Comparison of ENCODE assay signal across 15 cellular contexts in the genomic region with DNA sequence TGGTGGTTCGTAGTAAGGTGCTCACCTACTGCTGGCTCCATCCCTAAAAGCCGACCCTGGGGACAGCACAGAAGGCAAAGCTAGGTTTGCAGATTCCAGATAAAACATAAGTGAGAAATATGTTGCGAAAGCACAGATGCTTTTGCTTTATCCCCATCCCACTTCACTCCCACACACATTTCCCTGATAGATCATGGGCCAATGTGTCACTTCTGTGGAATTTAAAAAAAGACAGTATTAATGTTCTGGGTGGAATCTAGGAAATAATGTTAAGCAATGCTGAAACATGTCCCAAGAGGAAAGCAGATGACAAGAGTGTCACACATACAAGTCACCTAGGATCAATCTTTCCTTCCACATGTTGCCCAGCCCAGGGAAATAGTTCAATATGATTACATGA.
DNase-seq lines count a peak whose midpoint lies in the region; ATAC-seq and TF ChIP-seq lines count a peak whose summit lies in the region.
"Had no signal": no experiment of that assay in that cellular context is flagged by ENCODE, and none has a peak within 500 bp of the region (broad histone marks: within the 10 kb centered on the region; RNA-seq: fewer than 3 reads in every experiment).

No MANE protein-coding gene starts in this region.

- TF ChIP-seq CTCF in heart left ventricle (IDR thresholded peaks at IDR 0.05) = no peak
- no peak for TF ChIP-seq CTCF in left ventricle myocardium inferior (IDR thresholded peaks at IDR 0.05; ENCODE audit: borderline replicate concordance)
- no peak for TF ChIP-seq CTCF in astrocyte of the spinal cord (IDR thresholded peaks at IDR 0.05; ENCODE audit: low read depth, low read length)
- TF ChIP-seq CTCF in heart right ventricle (IDR thresholded peaks at IDR 0.05) = no peak

- H3K27ac ChIP-seq in heart left ventricle = no peak overlapping the region
- no peak overlapping the region for H3K27ac ChIP-seq in left ventricle myocardium inferior (replicated peaks)
- no peak overlapping the region for H3K27ac ChIP-seq in heart right ventricle
- H3K27ac ChIP-seq: A549, tibial artery had no signal

- H3K9me3 ChIP-seq in heart left ventricle (no peaks in the 10 kb centered on the region), left ventricle myocardium inferior (replicated peaks) (peaks cover 4% of the 10 kb centered on the region), heart right ventricle (peaks cover 0 to 10% (median 0%) of the 10 kb centered on the region in 11 donors)
- H3K9me3 ChIP-seq: A549 had no signal

- TF ChIP-seq POLR2A in heart left ventricle (IDR thresholded peaks at IDR 0.05) = no peak

- ATAC-seq in heart left ventricle (peak in 3 of 4 donors; percentile 36 to 71 (median 36)), heart right ventricle (peak in 5 of 8 donors; percentile 25 to 82 (median 53))
- ATAC-seq: A549; activated CD4-positive, alpha-beta T cell treated with anti-CD3 and anti-CD28 coated beads for 36 hours had no signal

- H3K36me3 ChIP-seq in heart left ventricle (no peaks in the 10 kb centered on the region), left ventricle myocardium inferior (no peaks in the 10 kb centered on the region), heart right ventricle (no peaks in the 10 kb centered on the region)
- H3K36me3 ChIP-seq: tibial artery had no signal

- intact Hi-C loops in heart left ventricle (cut with DNase I) = no loop called here
- intact Hi-C loops in left ventricle myocardium inferior (cut with micrococcal nuclease) = no loop called here
- intact Hi-C loops in heart right ventricle (cut with DNase I) = no loop called here

- peaks cover 0 to 10% (median 0%) of the 10 kb centered on the region in 12 donors for H3K4me1 ChIP-seq in heart left ventricle
- peaks cover 8% of the 10 kb centered on the region for H3K4me1 ChIP-seq in left ventricle myocardium inferior
- peaks cover 0 to 14% (median 0%) of the 10 kb centered on the region in 9 donors for H3K4me1 ChIP-seq in heart right ventricle

- in situ Hi-C loops in astrocyte of the spinal cord (cut with HindIII; ENCODE audit: low sequenced_read_pairs) = no loop called here

- H3K27me3 ChIP-seq in heart left ventricle (no peaks in the 10 kb centered on the region), left ventricle myocardium inferior (ENCODE audit: low read depth) (no peaks in the 10 kb centered on the region), heart right ventricle (no peaks in the 10 kb centered on the region)
- H3K27me3 ChIP-seq: tibial artery had no signal

- no peak overlapping the region for H3K4me3 ChIP-seq in heart left ventricle
- H3K4me3 ChIP-seq in left ventricle myocardium inferior = no peak overlapping the region
- H3K4me3 ChIP-seq in astrocyte of the spinal cord (ENCODE audit: low read depth, low read length) = no peak overlapping the region
- H3K4me3 ChIP-seq in heart right ventricle = no peak overlapping the region
- H3K4me3 ChIP-seq: A549, tibial artery had no signal

- DNase-seq in heart left ventricle (no peak), left ventricle myocardium inferior (no peak), astrocyte of the spinal cord (ENCODE audit: low read depth, low spot score) (peak; percentile 49), heart right ventricle (peak in 1 of 2 donors; percentile 4), retina (no peak), GOT3 (lab: John Stamatoyannopoulos, UW) (no peak), SKM-1 (lab: John Stamatoyannopoulos, UW; ENCODE audit: unreplicated experiment) (no peak)
- no peak for DNase-seq in stimulated activated CD4-positive, alpha-beta T cell treated with anti-CD3 and anti-CD28 coated beads, Interleukin-4, amount 100 ng/mL, for 4 hours
- DNase-seq: activated CD4-positive, alpha-beta T cell treated with anti-CD3 and anti-CD28 coated beads for 36 hours; activated T-cell treated with anti-CD3 and anti-CD28 coated beads, Interleukin-2, amount 50 U/mL, for 48 hours; DMS53; Karpas-422; NCI-H2107; tibial artery had no signal

- WGBS in heart left ventricle, 4 donors = 68 to 72% (median 70%) methylated on average over 3 of the region's 3 CpGs
- WGBS in heart right ventricle, 2 donors = 73 to 79% methylated on average over 3 of the region's 3 CpGs
